Comparison of ENCODE assay signal across 16 cellular contexts in genomic region chr9:13990994-13991393, GRCh38.
A peak's percentile ranks its signal among the peaks of the same experiment; 100 is the strongest.
DNase-seq lines count a peak whose midpoint lies in the region; TF ChIP-seq lines count a peak whose summit lies in the region.
"Had no signal": no experiment of that assay in that cellular context is flagged by ENCODE, and none has a peak within 500 bp of the region (broad histone marks: within the 10 kb centered on the region; RNA-seq: fewer than 3 reads in every experiment).

No MANE protein-coding gene starts in this region.

- H3K4me2 ChIP-seq in hepatocyte, result no peak overlapping the region
- H3K4me2 ChIP-seq in OCI-LY7 (ENCODE audit: low read length), result no peak overlapping the region
- H3K4me2 ChIP-seq: A549; BLaER1 treated with 17β-estradiol and CSF1 and Interleukin-3, amounts not matched to agents 10 nM and 100 nM had no signal

- H3K9ac ChIP-seq in endodermal cell (ENCODE audit: extremely low read depth, low read length, poor library complexity, severe bottlenecking), result no peak overlapping the region
- H3K9ac ChIP-seq: BLaER1 treated with 17β-estradiol and CSF1 and Interleukin-3, amounts not matched to agents 10 nM and 100 nM had no signal

- no peaks in the 10 kb centered on the region for H3K4me1 Mint-ChIP-seq in endodermal cell

- H3K9me2 ChIP-seq in hepatocyte (replicated peaks; ENCODE audit: insufficient read depth) (no peaks in the 10 kb centered on the region), OCI-LY7 (ENCODE audit: insufficient read depth, low read length) (no peaks in the 10 kb centered on the region)

- intact Hi-C loops in tibial artery (cut with DNase I; ENCODE audit: low total_unique reads) (no loop called here), OCI-LY7 (cut with micrococcal nuclease; ENCODE audit: unreplicated experiment) (no loop called here)

- H2AFZ ChIP-seq in hepatocyte (no peak overlapping the region), OCI-LY7 (ENCODE audit: low read length) (no peak overlapping the region)

- H4K20me1 ChIP-seq in hepatocyte (ENCODE audit: insufficient read depth, poor library complexity, severe bottlenecking) (no peaks in the 10 kb centered on the region), OCI-LY7 (ENCODE audit: insufficient read depth, low read length) (no peaks in the 10 kb centered on the region)
- H4K20me1 ChIP-seq: BLaER1 treated with 17β-estradiol and CSF1 and Interleukin-3, amounts not matched to agents 10 nM and 100 nM had no signal

- CTCF ChIA-PET in HEK293 (lab: Yijun Ruan, JAX) (interaction anchor here (0.6 kb wide), 1 partner anchor 563 kb away, joined by 3 read pairs; no protein-coding TSS in a partner anchor), OCI-LY7 (lab: Charles Lee; ENCODE audit: unreplicated experiment) (no interaction called here)

- WGBS in endodermal cell (ENCODE audit: insufficient coverage in 1 of 2, insufficient read length in 1 of 2), 2 experiments, result 92% methylated on average over 2 of the region's 4 CpGs; no CpG with 5 or more reads in 1 of the 2 experiments
- WGBS in hepatocyte (ENCODE audit: low lambda C conversion rate, missing lambda C conversion rate), result 61% methylated on average over 4 of the region's 4 CpGs

- H3K4me1 ChIP-seq in HEK293 (ENCODE audit: control insufficient read depth, insufficient read depth, low read length) (peaks cover 11% of the 10 kb centered on the region), endodermal cell (ENCODE audit: control insufficient read depth, insufficient read depth, low read length) (no peaks in the 10 kb centered on the region), hepatocyte (ENCODE audit: insufficient read depth) (peaks cover 6% of the 10 kb centered on the region), tibial artery (peaks cover 0 to 56% (median 23%) of the 10 kb centered on the region in 4 donors), OCI-LY7 (ENCODE audit: insufficient read depth, low read length, poor library complexity, severe bottlenecking) (no peaks in the 10 kb centered on the region)
- H3K4me1 ChIP-seq: A549; BLaER1 treated with 17β-estradiol and CSF1 and Interleukin-3, amounts not matched to agents 10 nM and 100 nM; Caco-2 had no signal

- H3K27ac ChIP-seq in HEK293 (ENCODE audit: extremely low read depth, low read depth, low read length), result no peak overlapping the region; the same call in 1 of the 2 replicates
- no peak overlapping the region for H3K27ac ChIP-seq in endodermal cell (ENCODE audit: low read depth, low read length)
- peak overlapping the region; percentile 38 for H3K27ac ChIP-seq in hepatocyte
- H3K27ac ChIP-seq in tibial artery, result peak overlapping the region; percentile 65 to 75
- no peak overlapping the region for H3K27ac ChIP-seq in OCI-LY7 (ENCODE audit: low read depth, low read length, poor library complexity, severe bottlenecking)
- H3K27ac ChIP-seq: 22Rv1; A549; BLaER1 treated with 17β-estradiol and CSF1 and Interleukin-3, amounts not matched to agents 10 nM and 100 nM; C4-2B had no signal

- no peak for TF ChIP-seq CTCF in HEK293 (tag by site-specific recombination; IDR thresholded peaks at IDR 0.05)
- no peak for TF ChIP-seq CTCF in endodermal cell (conservative IDR thresholded peaks at IDR 0.05)
- TF ChIP-seq CTCF in hepatocyte (IDR thresholded peaks at IDR 0.05; ENCODE audit: poor library complexity), result no peak
- no peak for TF ChIP-seq CTCF in tibial artery (IDR thresholded peaks at IDR 0.05)
- no peak for TF ChIP-seq CTCF in OCI-LY7 (conservative IDR thresholded peaks at IDR 0.05; ENCODE audit: low read length)

- no peaks in the 10 kb centered on the region for H3K36me3 ChIP-seq in HEK293 (ENCODE audit: control insufficient read depth in 2 of 2, insufficient read depth in 1 of 2, low read length in 2 of 2)
- no peaks in the 10 kb centered on the region for H3K36me3 ChIP-seq in endodermal cell (ENCODE audit: control insufficient read depth, insufficient read depth, low read length)
- H3K36me3 ChIP-seq in hepatocyte (replicated peaks; ENCODE audit: insufficient read depth, low read depth), result no peaks in the 10 kb centered on the region
- H3K36me3 ChIP-seq in tibial artery, result no peaks in the 10 kb centered on the region
- H3K36me3 ChIP-seq in OCI-LY7 (ENCODE audit: insufficient read depth, low read length), result no peaks in the 10 kb centered on the region
- H3K36me3 ChIP-seq: BLaER1 treated with 17β-estradiol and CSF1 and Interleukin-3, amounts not matched to agents 10 nM and 100 nM had no signal

- H3K27ac Mint-ChIP-seq in endodermal cell, result no peak overlapping the region
- H3K27ac Mint-ChIP-seq: CD4-positive, alpha-beta T cell; CD8-positive, alpha-beta T cell had no signal

- H3K36me3 Mint-ChIP-seq in endodermal cell (ENCODE audit: low read depth), result no peaks in the 10 kb centered on the region
- H3K36me3 Mint-ChIP-seq: CD8-positive, alpha-beta T cell had no signal

- H3K79me2 ChIP-seq in hepatocyte, result no peaks in the 10 kb centered on the region
- no peaks in the 10 kb centered on the region for H3K79me2 ChIP-seq in OCI-LY7 (ENCODE audit: insufficient read depth, low read depth, low read length)

- DNase-seq in endodermal cell, result peak; percentile 10
- no peak for DNase-seq in hepatocyte (ENCODE audit: low spot score)
- DNase-seq in tibial artery, result no peak
- DNase-seq in HT-29 (ENCODE audit: low spot score), result no peak
- DNase-seq in OCI-LY7 (ENCODE audit: low spot score), result no peak
- DNase-seq in AG08395 (ENCODE audit: low spot score), result no peak
- DNase-seq: Caco-2; Calu3; CD4-positive, alpha-beta T cell; CD8-positive, alpha-beta T cell; GF-D8 had no signal

- H3K4me3 ChIP-seq in HEK293 (ENCODE audit: low read depth, low read length) (no peak overlapping the region), endodermal cell (ENCODE audit: low read length) (no peak overlapping the region), hepatocyte (no peak overlapping the region), tibial artery (no peak overlapping the region), OCI-LY7 (ENCODE audit: low read depth, low read length, poor library complexity, severe bottlenecking) (no peak overlapping the region)
- H3K4me3 ChIP-seq: A549; BLaER1 treated with 17β-estradiol and CSF1 and Interleukin-3, amounts not matched to agents 10 nM and 100 nM had no signal

- no peaks in the 10 kb centered on the region for H3K27me3 Mint-ChIP-seq in endodermal cell (ENCODE audit: insufficient read depth)
- H3K27me3 Mint-ChIP-seq: CD4-positive, alpha-beta T cell had no signal

- H3K9me3 ChIP-seq in HEK293 (ENCODE audit: control insufficient read depth, insufficient read depth, low read depth, low read length) (no peaks in the 10 kb centered on the region), endodermal cell (ENCODE audit: control insufficient read depth, low read length) (no peaks in the 10 kb centered on the region), hepatocyte (ENCODE audit: low read depth) (no peaks in the 10 kb centered on the region), tibial artery (no peaks in the 10 kb centered on the region), OCI-LY7 (ENCODE audit: low read length) (no peaks in the 10 kb centered on the region)
- H3K9me3 ChIP-seq: A549, Caco-2 had no signal

- POLR2A ChIA-PET in HEK293 (lab: Yijun Ruan, JAX) (no interaction called here), OCI-LY7 (lab: Charles Lee) (interaction anchor here (1.0 to 1.2 kb wide), 2 partner anchors 18 to 311 kb away, joined by 3 read pairs; no protein-coding TSS in a partner anchor)

- H3K4me3 Mint-ChIP-seq in endodermal cell, result no peak overlapping the region
- H3K4me3 Mint-ChIP-seq: CD4-positive, alpha-beta T cell; CD8-positive, alpha-beta T cell had no signal

- no TSS peak for BruUV-seq in OCI-LY7 (replicated peaks; lab: Mats Ljungman, UMichigan)

- H3K27me3 ChIP-seq in endodermal cell (ENCODE audit: control insufficient read depth, insufficient read depth, low read length, poor library complexity, severe bottlenecking) (no peaks in the 10 kb centered on the region), hepatocyte (no peaks in the 10 kb centered on the region), tibial artery (no peaks in the 10 kb centered on the region)
- H3K27me3 ChIP-seq: BLaER1 treated with 17β-estradiol and CSF1 and Interleukin-3, amounts not matched to agents 10 nM and 100 nM had no signal

- H3K9me3 Mint-ChIP-seq in endodermal cell, result peaks cover 5% of the 10 kb centered on the region
- H3K9me3 Mint-ChIP-seq: CD8-positive, alpha-beta T cell had no signal

TF ChIP-seq in HEK293, 187 proteins besides CTCF, POLR2A, EP300 and RAD21:
- TF ChIP-seq ZSCAN4 (tag by site-specific recombination; IDR thresholded peaks at IDR 0.05) (peak; percentile 94), ZNF654 (tag by site-specific recombination; IDR thresholded peaks at IDR 0.05; ENCODE audit: low read depth) (no peak)

Comparison
In these comparisons a context has a peak if more than half of its experiments do, and no peak if none do; other contexts are left out.
1. H3K27ac ChIP-seq: peak in hepatocyte (single experiment) and tibial artery (2 of 2); none in HEK293 (single experiment), endodermal cell (single experiment) and OCI-LY7 (single experiment).